ENCODE assay signal across 1 cellular context in genomic region chr2:108536133-108536780, GRCh38.
TF ChIP-seq lines count a peak whose summit lies in the region.

No MANE protein-coding gene starts in this region.

TF ChIP-seq in HepG2, 621 proteins besides CTCF, POLR2A, EP300 and RAD21 (continues in another document):
- TF ChIP-seq ZBTB10 (CRISPR knock-in tag; IDR thresholded peaks at IDR 0.05; ENCODE audit: borderline replicate concordance) (no peak), CREBL2 (CRISPR knock-in tag; IDR thresholded peaks at IDR 0.05; ENCODE audit: borderline replicate concordance) (no peak), SAP130 (CRISPR knock-in tag; IDR thresholded peaks at IDR 0.05; ENCODE audit: low read depth) (peak; percentile 45), ZNF34 (CRISPR knock-in tag; IDR thresholded peaks at IDR 0.05; ENCODE audit: borderline replicate concordance) (0 out of 2 replicates have a peak, but pooled peaks have one; percentile 50), ZGPAT (CRISPR knock-in tag; IDR thresholded peaks at IDR 0.05) (0 out of 2 replicates have a peak, but pooled peaks have one; percentile 19), ARID2 (CRISPR knock-in tag; IDR thresholded peaks at IDR 0.05; ENCODE audit: borderline replicate concordance) (no peak), TAF15 (IDR thresholded peaks at IDR 0.05; ENCODE audit: low read depth, low read length, poor library complexity, severe bottlenecking) (no peak), RARA (CRISPR knock-in tag; IDR thresholded peaks at IDR 0.05) (0 out of 2 replicates have a peak, but pooled peaks have one; percentile 29), AHR (CRISPR knock-in tag; IDR thresholded peaks at IDR 0.05) (no peak), CEBPB (IDR thresholded peaks at IDR 0.05; ENCODE audit: borderline replicate concordance, low read depth, low read length) (0 out of 2 replicates have a peak, but pooled peaks have one; percentile 45), SKI (IDR thresholded peaks at IDR 0.05; ENCODE audit: partially characterized antibody) (peak; percentile 14), TEAD3 (CRISPR knock-in tag; optimal IDR thresholded peaks at IDR 0.05; ENCODE audit: borderline replicate concordance) (peak; percentile 71), DMTF1 (CRISPR knock-in tag; IDR thresholded peaks at IDR 0.05) (no peak), LBX2 (CRISPR knock-in tag; IDR thresholded peaks at IDR 0.05; ENCODE audit: borderline replicate concordance) (no peak), EED (CRISPR knock-in tag; IDR thresholded peaks at IDR 0.05) (no peak), FOXP1 (IDR thresholded peaks at IDR 0.05) (0 out of 2 replicates have a peak, but pooled peaks have one; percentile 17), FOXP1 (CRISPR knock-in tag; IDR thresholded peaks at IDR 0.05) (no peak), ZNF510 (CRISPR knock-in tag; IDR thresholded peaks at IDR 0.05; ENCODE audit: low read depth) (no peak), NFE2 (CRISPR knock-in tag; IDR thresholded peaks at IDR 0.05) (no peak), NR2F6 (IDR thresholded peaks at IDR 0.05) (no peak), NR2F6 (CRISPR knock-in tag; IDR thresholded peaks at IDR 0.05) (no peak), ZNF407 (CRISPR knock-in tag; IDR thresholded peaks at IDR 0.05; ENCODE audit: not compliant biosample characterization) (no peak), HMGXB4 (CRISPR knock-in tag; IDR thresholded peaks at IDR 0.05; ENCODE audit: borderline replicate concordance in 1 of 2, low read depth in 1 of 2) (0 out of 4 replicates have a peak, but pooled peaks of 1 of the 2 experiments have one; percentile 20), ARID5B (CRISPR knock-in tag; IDR thresholded peaks at IDR 0.05) (peak; percentile 15; the same call in 1 of the 2 replicates), BCL6 (CRISPR knock-in tag; IDR thresholded peaks at IDR 0.05) (0 out of 2 replicates have a peak, but pooled peaks have one; percentile 0), NCOR1 (IDR thresholded peaks at IDR 0.05; ENCODE audit: borderline replicate concordance, low read length) (no peak), MED13 (CRISPR knock-in tag; IDR thresholded peaks at IDR 0.05) (no peak)
